17 cellular contexts compared by ENCODE assay signal in genomic region chr4:40587351-40587750, GRCh38. TPM values are rescaled to one million over a fixed set of nuclear protein-coding genes. Genes with fewer than 3 reads are reported as not detected.
DNase-seq lines count a peak whose midpoint lies in the region; ATAC-seq and TF ChIP-seq lines count a peak whose summit lies in the region.
"Had no signal": no experiment of that assay in that cellular context is flagged by ENCODE, and none has a peak within 500 bp of the region (broad histone marks: within the 10 kb centered on the region; RNA-seq: fewer than 3 reads in every experiment).

No MANE protein-coding gene starts in this region.

- H3K27ac ChIP-seq in right lobe of liver = peak overlapping the region; percentile 5 to 62 (median 6)
- peak overlapping the region in 7 of 8 donors; percentile 63 to 89 (median 82) for H3K27ac ChIP-seq in spleen

- TF ChIP-seq CTCF in CD14-positive monocyte (IDR thresholded peaks at IDR 0.05) (no peak), WTC11 (IDR thresholded peaks at IDR 0.05) (no peak), right lobe of liver (IDR thresholded peaks at IDR 0.05) (no peak), spleen (IDR thresholded peaks at IDR 0.05 in 8 of 11, conservative IDR thresholded peaks at IDR 0.05 in 3 of 11) (no peak)

- H3K9me3 ChIP-seq in right lobe of liver (no peaks in the 10 kb centered on the region), spleen (no peaks in the 10 kb centered on the region)

- no peak for DNase-seq in CD14-positive monocyte (ENCODE audit: low spot score)
- no peak for DNase-seq in WTC11 (ENCODE audit: low spot score)
- no peak for DNase-seq in right lobe of liver
- no peak for DNase-seq in spleen
- no peak for DNase-seq in amygdala (lab: John Stamatoyannopoulos, UW)
- no peak for DNase-seq in T-helper 1 cell
- DNase-seq: activated CD4-positive, CD25-positive, alpha-beta regulatory T cell; activated CD8-positive, alpha-beta memory T cell treated with anti-CD3 and anti-CD28 coated beads for 24 hours; effector memory CD8-positive, alpha-beta T cell; hippocampal formation; NCI-H187; NCI-H446; small intestine had no signal

- H3K4me3 ChIP-seq in right lobe of liver = no peak overlapping the region
- H3K4me3 ChIP-seq in spleen = peak overlapping the region in 1 of 8 donors; percentile 22

- H3K27ac Mint-ChIP-seq in CD14-positive monocyte (peak overlapping the region; percentile 97 to 100 (median 99)), WTC11 (peak overlapping the region; percentile 7)
- H3K27ac Mint-ChIP-seq: effector memory CD8-positive, alpha-beta T cell; T-helper 1 cell treated with Interleukin-12 subunit alpha and Interleukin-12 subunit beta and Interleukin-4 antibody, amounts not matched to agents 30 μg/mL and 1 μg/mL, for 36 hours had no signal

- H3K27me3 Mint-ChIP-seq in CD14-positive monocyte (ENCODE audit: low read depth in 3 of 3) (no peaks in the 10 kb centered on the region), WTC11 (ENCODE audit: low read depth) (no peaks in the 10 kb centered on the region)

- intact Hi-C loops in CD14-positive monocyte (cut with micrococcal nuclease) = loop anchor here in 1 of 2 donors (5.0 kb wide), 1 partner anchor 35 kb away; no protein-coding TSS in a partner anchor
- intact Hi-C loops in right lobe of liver (cut with DNase I) = no loop called here
- intact Hi-C loops in spleen (cut with DNase I; ENCODE audit: low total_unique reads) = no loop called here

- H3K36me3 ChIP-seq in right lobe of liver (no peaks in the 10 kb centered on the region), spleen (peaks cover 0 to 32% (median 2%) of the 10 kb centered on the region in 6 donors)

- 79% methylated on average over 1 of the region's 2 CpGs for WGBS in right lobe of liver (ENCODE audit: insufficient coverage, low coverage, low lambda C conversion rate, missing lambda C conversion rate)
- WGBS in spleen, 5 donors = 87 to 98% (median 91%) methylated on average over 2 of the region's 2 CpGs

- ATAC-seq in WTC11 (no peak), right lobe of liver (no peak), GM19328 (IDR thresholded peaks at IDR 0.05; ENCODE audit: unreplicated experiment) (no peak), HG02884 (IDR thresholded peaks at IDR 0.05; ENCODE audit: unreplicated experiment) (no peak)
- ATAC-seq: activated T-helper 17 cell treated with anti-CD3 and anti-CD28 coated beads, Interleukin-2, amount 50 U/mL, for 72 hours; effector memory CD8-positive, alpha-beta T cell had no signal

- H3K9me3 Mint-ChIP-seq in CD14-positive monocyte (peaks cover 0 to 2% (median 0%) of the 10 kb centered on the region in 7 donors), WTC11 (no peaks in the 10 kb centered on the region)
- H3K9me3 Mint-ChIP-seq: activated T-helper 17 cell treated with anti-CD3 and anti-CD28 coated beads, Interleukin-2, amount 50 U/mL, for 72 hours; effector memory CD8-positive, alpha-beta T cell; T-helper 1 cell treated with Interleukin-12 subunit alpha and Interleukin-12 subunit beta and Interleukin-4 antibody, amounts not matched to agents 30 μg/mL and 1 μg/mL, for 36 hours had no signal

- H3K36me3 Mint-ChIP-seq in CD14-positive monocyte (peaks cover 57 to 68% of the 10 kb centered on the region in 2 donors), WTC11 (peaks cover 22% of the 10 kb centered on the region)

- no peaks in the 10 kb centered on the region for H3K27me3 ChIP-seq in right lobe of liver
- no peaks in the 10 kb centered on the region for H3K27me3 ChIP-seq in spleen (replicated peaks in 1 of 7)

- peaks cover 0 to 50% (median 14%) of the 10 kb centered on the region in 4 donors for H3K4me1 ChIP-seq in right lobe of liver
- H3K4me1 ChIP-seq in spleen = peaks cover 4 to 56% (median 29%) of the 10 kb centered on the region in 6 donors

- CTCF ChIA-PET in WTC11 (lab: Charles Lee) = no interaction called here

- TF ChIP-seq POLR2A in right lobe of liver (IDR thresholded peaks at IDR 0.05) (no peak), spleen (IDR thresholded peaks at IDR 0.05) (no peak)

- H3K4me1 Mint-ChIP-seq in CD14-positive monocyte = peaks cover 61% of the 10 kb centered on the region
- H3K4me1 Mint-ChIP-seq in WTC11 = peaks cover 45% of the 10 kb centered on the region
- H3K4me1 Mint-ChIP-seq: activated T-helper 17 cell treated with anti-CD3 and anti-CD28 coated beads, Interleukin-2, amount 50 U/mL, for 72 hours had no signal

- POLR2A ChIA-PET in WTC11 (lab: Charles Lee) = no interaction called here

- H3K4me3 Mint-ChIP-seq in CD14-positive monocyte = peak overlapping the region; percentile 45 to 86
- H3K4me3 Mint-ChIP-seq in WTC11 = no peak overlapping the region
- H3K4me3 Mint-ChIP-seq: activated T-helper 17 cell treated with anti-CD3 and anti-CD28 coated beads, Interleukin-2, amount 50 U/mL, for 72 hours; effector memory CD8-positive, alpha-beta T cell; T-helper 1 cell treated with Interleukin-12 subunit alpha and Interleukin-12 subunit beta and Interleukin-4 antibody, amounts not matched to agents 30 μg/mL and 1 μg/mL, for 36 hours had no signal

TF ChIP-seq in WTC11, 78 proteins besides CTCF, POLR2A, EP300 and RAD21 (continues in another document):
- TF ChIP-seq EMX1 (CRISPR knock-in tag; IDR thresholded peaks at IDR 0.05) = no peak
- TF ChIP-seq ETV6 (CRISPR knock-in tag; IDR thresholded peaks at IDR 0.05) = no peak
- no peak for TF ChIP-seq USF2 (CRISPR knock-in tag; IDR thresholded peaks at IDR 0.05)
- TF ChIP-seq, protein P1, sequence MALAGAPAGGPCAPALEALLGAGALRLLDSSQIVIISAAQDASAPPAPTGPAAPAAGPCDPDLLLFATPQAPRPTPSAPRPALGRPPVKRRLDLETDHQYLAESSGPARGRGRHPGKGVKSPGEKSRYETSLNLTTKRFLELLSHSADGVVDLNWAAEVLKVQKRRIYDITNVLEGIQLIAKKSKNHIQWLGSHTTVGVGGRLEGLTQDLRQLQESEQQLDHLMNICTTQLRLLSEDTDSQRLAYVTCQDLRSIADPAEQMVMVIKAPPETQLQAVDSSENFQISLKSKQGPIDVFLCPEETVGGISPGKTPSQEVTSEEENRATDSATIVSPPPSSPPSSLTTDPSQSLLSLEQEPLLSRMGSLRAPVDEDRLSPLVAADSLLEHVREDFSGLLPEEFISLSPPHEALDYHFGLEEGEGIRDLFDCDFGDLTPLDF (CRISPR knock-in tag; IDR thresholded peaks at IDR 0.05) = no peak
- TF ChIP-seq, protein P2, sequence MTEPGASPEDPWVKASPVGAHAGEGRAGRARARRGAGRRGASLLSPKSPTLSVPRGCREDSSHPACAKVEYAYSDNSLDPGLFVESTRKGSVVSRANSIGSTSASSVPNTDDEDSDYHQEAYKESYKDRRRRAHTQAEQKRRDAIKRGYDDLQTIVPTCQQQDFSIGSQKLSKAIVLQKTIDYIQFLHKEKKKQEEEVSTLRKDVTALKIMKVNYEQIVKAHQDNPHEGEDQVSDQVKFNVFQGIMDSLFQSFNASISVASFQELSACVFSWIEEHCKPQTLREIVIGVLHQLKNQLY (CRISPR knock-in tag; IDR thresholded peaks at IDR 0.05) = no peak
- TF ChIP-seq ZNF671 (CRISPR knock-in tag; IDR thresholded peaks at IDR 0.05) = no peak
- TF ChIP-seq ZNF416 (CRISPR knock-in tag; IDR thresholded peaks at IDR 0.05) = no peak
- no peak for TF ChIP-seq CREB1 (CRISPR knock-in tag; IDR thresholded peaks at IDR 0.05)
- TF ChIP-seq ZNF263 (CRISPR knock-in tag; IDR thresholded peaks at IDR 0.05; ENCODE audit: low read depth) = no peak
- no peak for TF ChIP-seq IRF2 (CRISPR knock-in tag; IDR thresholded peaks at IDR 0.05; ENCODE audit: borderline replicate concordance, low read depth)
- no peak for TF ChIP-seq TEAD1 (CRISPR knock-in tag; IDR thresholded peaks at IDR 0.05)
- no peak for TF ChIP-seq ERG (CRISPR knock-in tag; IDR thresholded peaks at IDR 0.05)
- TF ChIP-seq, protein P3, sequence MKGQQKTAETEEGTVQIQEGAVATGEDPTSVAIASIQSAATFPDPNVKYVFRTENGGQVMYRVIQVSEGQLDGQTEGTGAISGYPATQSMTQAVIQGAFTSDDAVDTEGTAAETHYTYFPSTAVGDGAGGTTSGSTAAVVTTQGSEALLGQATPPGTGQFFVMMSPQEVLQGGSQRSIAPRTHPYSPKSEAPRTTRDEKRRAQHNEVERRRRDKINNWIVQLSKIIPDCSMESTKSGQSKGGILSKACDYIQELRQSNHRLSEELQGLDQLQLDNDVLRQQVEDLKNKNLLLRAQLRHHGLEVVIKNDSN (CRISPR knock-in tag; IDR thresholded peaks at IDR 0.05) = no peak
- TF ChIP-seq, protein P4, sequence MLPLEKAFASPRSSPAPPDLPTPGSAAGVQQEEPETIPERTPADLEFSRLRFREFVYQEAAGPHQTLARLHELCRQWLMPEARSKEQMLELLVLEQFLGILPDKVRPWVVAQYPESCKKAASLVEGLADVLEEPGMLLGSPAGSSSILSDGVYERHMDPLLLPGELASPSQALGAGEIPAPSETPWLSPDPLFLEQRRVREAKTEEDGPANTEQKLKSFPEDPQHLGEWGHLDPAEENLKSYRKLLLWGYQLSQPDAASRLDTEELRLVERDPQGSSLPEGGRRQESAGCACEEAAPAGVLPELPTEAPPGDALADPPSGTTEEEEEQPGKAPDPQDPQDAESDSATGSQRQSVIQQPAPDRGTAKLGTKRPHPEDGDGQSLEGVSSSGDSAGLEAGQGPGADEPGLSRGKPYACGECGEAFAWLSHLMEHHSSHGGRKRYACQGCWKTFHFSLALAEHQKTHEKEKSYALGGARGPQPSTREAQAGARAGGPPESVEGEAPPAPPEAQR (CRISPR knock-in tag; IDR thresholded peaks at IDR 0.05) = no peak

RNA-seq across cellular contexts. Expression of gene RBM47, which starts 42.3 kb away (rescaled TPM):
- polyA plus RNA-seq in CD14-positive monocyte (10 to 100 TPM; 79.5 to 92.8 TPM), spleen (10 to 100 TPM in 1 of 3 donors, 1 to 10 TPM in 2; 6.0 to 12.8 (median 7.4) TPM)
- total RNA-seq in WTC11 (2021) (89.0 to 97.9 TPM (median 92.5 TPM) in 3 replicates), right lobe of liver (10 to 100 TPM; 29.5 to 85.0 (median 51.1) TPM), spleen (100 to 1,000 TPM in 1 of 7 donors, 10 to 100 TPM in 6; 62.6 to 164 (median 91.6) TPM)
